In the genomic region with DNA sequence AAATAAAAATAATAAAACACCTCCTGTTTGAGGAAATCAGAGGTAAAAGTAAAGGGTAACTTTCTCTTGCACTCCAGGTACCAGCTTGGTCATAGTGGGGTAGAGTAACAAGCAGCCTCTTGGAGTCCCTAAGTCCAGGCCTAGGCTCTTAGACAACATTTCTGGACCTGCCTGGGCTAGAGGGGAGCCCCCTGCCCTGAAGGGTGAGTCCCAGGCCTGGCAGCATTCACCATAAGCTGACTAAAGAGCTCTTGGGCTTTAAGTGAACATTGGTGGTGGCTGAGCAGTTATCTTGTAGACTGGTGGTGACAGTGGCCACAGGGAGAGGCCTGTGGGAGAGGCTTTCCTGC, we compare ENCODE assay signal across 1 cellular context.
TF ChIP-seq lines count a peak whose summit lies in the region.

No MANE protein-coding gene starts in this region.

TF ChIP-seq in GM23338, 12 proteins besides CTCF, POLR2A, EP300 and RAD21 (continued from another document):
- no peak for TF ChIP-seq EZH2 (IDR thresholded peaks at IDR 0.05; ENCODE audit: low read depth, unreplicated experiment)
TF ChIP-seq in GM23338: peak in this region for 0.
